In genomic region chr13:110819203-110820014, GRCh38 we compare ENCODE assay signal across 8 cellular contexts.
DNase-seq lines count a peak whose midpoint lies in the region; ATAC-seq and TF ChIP-seq lines count a peak whose summit lies in the region.

No MANE protein-coding gene starts in this region.

- no peaks in the 10 kb centered on the region for H3K36me3 Mint-ChIP-seq in central memory CD8-positive, alpha-beta T cell (ENCODE audit: insufficient read depth)

- H3K9me3 Mint-ChIP-seq in central memory CD8-positive, alpha-beta T cell = no peaks in the 10 kb centered on the region

- intact Hi-C loops in left colon (cut with DNase I, micrococcal nuclease) = loop anchor here in 1 of 2 donors (2.0 kb wide), 1 partner anchor 227 kb away; no protein-coding TSS in a partner anchor

- peak; percentile 97 for TF ChIP-seq CTCF in GM12875 (IDR thresholded peaks at IDR 0.05; ENCODE audit: borderline replicate concordance, insufficient read depth, low read depth, low read length)

- no peak overlapping the region for H3K27ac Mint-ChIP-seq in central memory CD8-positive, alpha-beta T cell (ENCODE audit: low read depth)

- peak; percentile 84 for ATAC-seq in HG02870 (IDR thresholded peaks at IDR 0.05; ENCODE audit: unreplicated experiment)
- ATAC-seq in central memory CD8-positive, alpha-beta T cell (replicated peaks; ENCODE audit: extremely low read depth, poor library complexity, severe bottlenecking) = peak; percentile 49
- peak; percentile 91 for ATAC-seq in left colon

- H3K4me3 ChIP-seq in GM12875 (ENCODE audit: low read depth, low read length) = no peak overlapping the region

- peak; percentile 62 for DNase-seq in A172 (ENCODE audit: low spot score)
- DNase-seq in NCI-H187 (lab: John Stamatoyannopoulos, UW) = peak; percentile 79 to 82
- peak; percentile 64 for DNase-seq in activated CD4-positive, alpha-beta T cell treated with anti-CD3 and anti-CD28 coated beads for 1 hour
- peak; percentile 59 to 64 for DNase-seq in central memory CD8-positive, alpha-beta T cell (ENCODE audit: low spot score in 2 of 2)
- DNase-seq in left colon = peak; percentile 61 to 78
- peak; percentile 80 to 81 for DNase-seq in stimulated activated CD4-positive, alpha-beta T cell treated with anti-CD3 and anti-CD28 coated beads, Interleukin-2, amount 100 ng/mL, for 48 hours

- no peak overlapping the region for H3K4me3 Mint-ChIP-seq in central memory CD8-positive, alpha-beta T cell

- no peaks in the 10 kb centered on the region for H3K27me3 Mint-ChIP-seq in central memory CD8-positive, alpha-beta T cell

- peaks cover 4% of the 10 kb centered on the region for H3K4me1 Mint-ChIP-seq in central memory CD8-positive, alpha-beta T cell
